9 cellular contexts compared by ENCODE assay signal in the genomic region with DNA sequence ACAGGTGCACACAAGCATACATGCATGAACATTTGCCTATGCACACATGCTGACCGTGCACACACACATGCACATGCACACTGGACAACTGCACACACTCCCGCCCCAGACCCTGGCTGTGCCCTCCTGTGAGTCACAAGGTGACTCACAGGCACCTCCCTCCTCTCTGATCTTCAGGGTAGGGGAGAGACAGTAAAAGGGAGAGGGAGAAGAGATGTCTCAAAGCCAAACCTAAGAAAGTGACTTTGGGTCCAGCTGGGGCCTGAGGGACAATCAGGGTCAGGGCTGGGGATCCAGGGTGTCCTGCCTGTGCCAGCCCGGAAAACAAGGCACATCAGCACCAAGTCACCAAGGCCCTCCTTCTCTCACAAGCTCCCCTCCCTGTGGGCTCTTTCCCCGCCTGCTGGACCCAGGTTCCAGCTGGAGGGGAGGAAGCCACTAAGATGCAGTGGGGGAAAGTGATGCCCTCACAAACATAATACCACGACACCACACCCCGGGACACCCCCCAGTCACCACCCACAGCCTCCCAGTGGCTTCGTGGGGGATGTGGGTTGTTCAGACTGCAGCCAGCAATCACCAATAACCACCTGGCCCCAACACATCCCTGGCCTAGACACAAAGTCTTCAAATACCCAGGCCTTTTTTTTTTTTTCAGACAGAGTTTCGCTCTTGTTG. TPM values are rescaled to one million over a fixed set of nuclear protein-coding genes. Genes with fewer than 3 reads are reported as not detected.
DNase-seq lines count a peak whose midpoint lies in the region; ATAC-seq and TF ChIP-seq lines count a peak whose summit lies in the region.
"Had no signal": no experiment of that assay in that cellular context is flagged by ENCODE, and none has a peak within 500 bp of the region (broad histone marks: within the 10 kb centered on the region; RNA-seq: fewer than 3 reads in every experiment).

No MANE protein-coding gene starts in this region.

- peak; percentile 22 for DNase-seq in activated CD4-positive, alpha-beta T cell treated with anti-CD3 and anti-CD28 coated beads for 48 hours
- DNase-seq in activated CD4-positive, alpha-beta T cell treated with anti-CD3 and anti-CD28 coated beads for 4 hours: no peak
- DNase-seq in RWPE2 (ENCODE audit: low spot score) (peak; percentile 78), endodermal cell (peak; percentile 73), NCI-H2196 (lab: John Stamatoyannopoulos, UW; ENCODE audit: unreplicated experiment) (no peak)
- DNase-seq in stimulated activated CD8-positive, alpha-beta memory T cell treated with anti-CD3 and anti-CD28 coated beads, Interleukin-4, amount 100 ng/mL, for 24 hours (ENCODE audit: low read depth): peak; percentile 36

- no peak overlapping the region for H3K27ac Mint-ChIP-seq in endodermal cell

- no peaks in the 10 kb centered on the region for H3K9me3 ChIP-seq in RWPE2 (ENCODE audit: severe bottlenecking)
- no peaks in the 10 kb centered on the region for H3K9me3 ChIP-seq in endodermal cell (ENCODE audit: control insufficient read depth, low read length)

- TF ChIP-seq CTCF in RWPE2 (IDR thresholded peaks at IDR 0.05; ENCODE audit: poor library complexity, severe bottlenecking): no peak
- TF ChIP-seq CTCF in endodermal cell (conservative IDR thresholded peaks at IDR 0.05): no peak

- H3K4me1 Mint-ChIP-seq in endodermal cell: peaks cover 4% of the 10 kb centered on the region

- H3K36me3 ChIP-seq in RWPE2 (ENCODE audit: low read depth) (no peaks in the 10 kb centered on the region), endodermal cell (ENCODE audit: control insufficient read depth, insufficient read depth, low read length) (no peaks in the 10 kb centered on the region)

- no peaks in the 10 kb centered on the region for H3K27me3 Mint-ChIP-seq in endodermal cell (ENCODE audit: insufficient read depth)

- H3K27me3 ChIP-seq in RWPE2 (ENCODE audit: insufficient read depth, poor library complexity, severe bottlenecking) (no peaks in the 10 kb centered on the region), endodermal cell (ENCODE audit: control insufficient read depth, insufficient read depth, low read length, poor library complexity, severe bottlenecking) (no peaks in the 10 kb centered on the region)

- peaks cover 24% of the 10 kb centered on the region for H3K4me1 ChIP-seq in RWPE2 (ENCODE audit: insufficient read depth, poor library complexity, severe bottlenecking)
- H3K4me1 ChIP-seq in endodermal cell (ENCODE audit: control insufficient read depth, insufficient read depth, low read length): no peaks in the 10 kb centered on the region

- H3K9me3 Mint-ChIP-seq in endodermal cell: peaks cover 2% of the 10 kb centered on the region

- H3K4me3 ChIP-seq in RWPE2 (ENCODE audit: severe bottlenecking) (no peak overlapping the region), endodermal cell (ENCODE audit: low read length) (no peak overlapping the region)
- H3K4me3 ChIP-seq: SK-N-MC had no signal

- H3K36me3 Mint-ChIP-seq in endodermal cell (ENCODE audit: low read depth): no peaks in the 10 kb centered on the region

- peak; percentile 85 for ATAC-seq in RWPE2 (ENCODE audit: low read depth)
- no peak for ATAC-seq in GM21786 (IDR thresholded peaks at IDR 0.05; ENCODE audit: unreplicated experiment)
- no peak for ATAC-seq in GM21576 (IDR thresholded peaks at IDR 0.05; ENCODE audit: unreplicated experiment)

- WGBS in endodermal cell (ENCODE audit: insufficient coverage in 1 of 2, insufficient read length in 1 of 2), 2 experiments: 90 to 100% methylated on average over 1 to 7 of the region's 8 CpGs

- H3K9ac ChIP-seq in endodermal cell (ENCODE audit: extremely low read depth, low read length, poor library complexity, severe bottlenecking): no peak overlapping the region

- H3K27ac ChIP-seq in RWPE2 (ENCODE audit: poor library complexity, severe bottlenecking) (peak overlapping the region; percentile 71), endodermal cell (ENCODE audit: low read depth, low read length) (no peak overlapping the region)
- H3K27ac ChIP-seq: SK-N-MC had no signal

- H3K4me3 Mint-ChIP-seq in endodermal cell: no peak overlapping the region

RNA-seq across cellular contexts. Expression of a gene that starts 39.3 kb away (rescaled TPM):
- 10 to 100 TPM in 1 of 2 donors, 1 to 10 TPM in 1; 5.9 to 10.4 TPM for total RNA-seq in endodermal cell
- 3.5 TPM for polyA plus RNA-seq in endodermal cell (2013, experiment 1 of 2)
- 3.3 TPM for polyA plus RNA-seq in endodermal cell (2013, experiment 2 of 2)

RNA-seq across cellular contexts. Expression of a gene that starts 53.0 kb away (rescaled TPM):
- total RNA-seq in endodermal cell: 10 to 100 TPM; 14.2 to 22.0 TPM
- 6.0 TPM for polyA plus RNA-seq in endodermal cell (2013, experiment 1 of 2)
- 5.8 TPM for polyA plus RNA-seq in endodermal cell (2013, experiment 2 of 2)

Comparison
In these comparisons a context has a peak if more than half of its experiments do, and no peak if none do; other contexts are left out.
1. DNase-seq: peak in activated CD4-positive, alpha-beta T cell treated with anti-CD3 and anti-CD28 coated beads for 48 hours (single experiment), RWPE2 (single experiment), endodermal cell (single experiment) and stimulated activated CD8-positive, alpha-beta memory T cell treated with anti-CD3 and anti-CD28 coated beads, Interleukin-4, amount 100 ng/mL, for 24 hours (single experiment); none in activated CD4-positive, alpha-beta T cell treated with anti-CD3 and anti-CD28 coated beads for 4 hours (0 of 2) and NCI-H2196 (single experiment).